In the genomic region with DNA sequence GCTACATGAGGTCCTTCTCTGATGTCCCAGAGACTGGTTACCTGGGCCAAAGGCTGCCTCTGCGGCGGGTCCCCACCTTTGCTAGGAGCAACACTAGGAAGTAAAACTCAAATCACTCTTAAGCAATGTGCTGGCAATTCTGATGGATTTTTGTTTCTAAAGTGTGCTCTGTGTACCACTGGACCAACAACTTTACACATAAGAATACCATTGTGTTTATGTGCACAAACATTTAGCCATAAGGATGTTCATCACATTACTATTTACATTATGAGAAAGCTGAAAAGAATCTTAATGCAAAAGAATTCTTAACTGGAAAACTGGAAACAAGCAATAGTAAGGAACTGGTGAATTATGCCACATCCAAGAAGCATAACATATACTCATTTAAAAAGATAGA, we compare ENCODE assay signal across 36 cellular contexts.
"Had no signal": no experiment of that assay in that cellular context is flagged by ENCODE, and none has a peak within 500 bp of the region (broad histone marks: within the 10 kb centered on the region; RNA-seq: fewer than 3 reads in every experiment).

No MANE protein-coding gene starts in this region.

- H3K36me3 ChIP-seq: gastrocnemius medialis, neural progenitor cell, sigmoid colon, tibial nerve had no signal

- ATAC-seq: gastrocnemius medialis; psoas muscle; stimulated activated memory B cell treated with anti-CD40 and anti-IgM and Interleukin-4, amounts not matched to agents 10 μg/mL and 1 μg/mL and 100 μg/mL, for 72 hours had no signal

- DNase-seq: activated CD4-positive, alpha-beta memory T cell treated with anti-CD3 and anti-CD28 coated beads for 36 hours; activated CD4-positive, alpha-beta T cell treated with anti-CD3 and anti-CD28 coated beads, Interleukin-2, amount 10 ng/mL, durations not matched to agents 24 days and 14 days; activated CD4-positive, CD25-positive, alpha-beta regulatory T cell treated with anti-CD3 and anti-CD28 coated beads, Interleukin-2, amount 50 U/mL, for 72 hours; activated CD8-positive, alpha-beta memory T cell treated with anti-CD3 and anti-CD28 coated beads, Interleukin-2, amount 50 U/mL, for 4 hours; activated effector memory CD4-positive, alpha-beta T cell treated with anti-CD3 and anti-CD28 coated beads, Interleukin-2, amount 50 U/mL, for 16 hours; activated naive CD4-positive, alpha-beta T cell treated with anti-CD3 and anti-CD28 coated beads for 36 hours; activated naive CD8-positive, alpha-beta T cell treated with anti-CD3 and anti-CD28 coated beads, Interleukin-2, amount 10 ng/mL, durations not matched to agents 7 days and 5 days; activated T-cell treated with anti-CD3 and anti-CD28 coated beads, Interleukin-2, amount 50 U/mL, for 1 hour; amygdala; dermis blood vessel endothelial cell; effector CD4-positive, alpha-beta T cell; gastrocnemius medialis; head of caudate nucleus; hypothalamus; immature natural killer cell; kidney; naive B cell; occipital lobe; psoas muscle; sigmoid colon; stimulated activated CD4-positive, alpha-beta T cell treated with anti-CD3 and anti-CD28 coated beads, Interleukin-1b, Interleukin-23, amount 100 ng/mL, for 48 hours; stimulated activated CD4-positive, alpha-beta T cell treated with anti-CD3 and anti-CD28 coated beads, Interleukin-4, amount 100 ng/mL, for 4 hours; stimulated activated CD8-positive, alpha-beta memory T cell treated with anti-CD3 and anti-CD28 coated beads, Interleukin-4, amount 100 ng/mL, for 48 hours; SW 1271; T1000; WERI-Rb-1 had no signal

- H3K27ac Mint-ChIP-seq: activated CD4-positive, alpha-beta memory T cell treated with anti-CD3 and anti-CD28 coated beads for 36 hours; activated CD4-positive, alpha-beta T cell treated with anti-CD3 and anti-CD28 coated beads, Interleukin-2, amount 10 ng/mL, durations not matched to agents 24 days and 14 days; activated naive CD4-positive, alpha-beta T cell treated with anti-CD3 and anti-CD28 coated beads for 36 hours; activated naive CD8-positive, alpha-beta T cell treated with anti-CD3 and anti-CD28 coated beads, Interleukin-2, amount 10 ng/mL, durations not matched to agents 7 days and 5 days; activated T-helper 1 cell treated with anti-CD3 and anti-CD28 coated beads, Interleukin-12 subunit alpha, Interleukin-12 subunit beta, Interleukin-2, Interleukin-4 antibody, amounts not matched to agents 30 ng/mL and 10 ng/mL and 1 ng/mL, durations not matched to agents 14 hours and 24 hours and 36 hours; neural progenitor cell; stimulated activated memory B cell treated with anti-CD40 and anti-IgM and Interleukin-4, amounts not matched to agents 10 μg/mL and 1 μg/mL and 100 μg/mL, for 72 hours; T-helper 1 cell treated with Interleukin-12 subunit alpha and Interleukin-12 subunit beta and Interleukin-4 antibody, amounts not matched to agents 30 μg/mL and 1 μg/mL, for 36 hours had no signal

- H3K27me3 ChIP-seq: esophagus muscularis mucosa, gastrocnemius medialis, neural progenitor cell, sigmoid colon, suprapubic skin, tibial nerve had no signal

- H3K4me3 ChIP-seq: esophagus muscularis mucosa, gastrocnemius medialis, neural progenitor cell, psoas muscle, sigmoid colon, smooth muscle cell, suprapubic skin, tibial nerve had no signal

- H3K9me3 Mint-ChIP-seq: activated CD4-positive, alpha-beta memory T cell treated with anti-CD3 and anti-CD28 coated beads for 36 hours; activated CD4-positive, alpha-beta T cell treated with anti-CD3 and anti-CD28 coated beads, Interleukin-2, amount 10 ng/mL, durations not matched to agents 24 days and 14 days; activated naive CD4-positive, alpha-beta T cell treated with anti-CD3 and anti-CD28 coated beads for 36 hours; activated naive CD8-positive, alpha-beta T cell treated with anti-CD3 and anti-CD28 coated beads, Interleukin-2, amount 10 ng/mL, durations not matched to agents 7 days and 5 days; activated T-helper 1 cell treated with anti-CD3 and anti-CD28 coated beads, Interleukin-12 subunit alpha, Interleukin-12 subunit beta, Interleukin-2, Interleukin-4 antibody, amounts not matched to agents 30 ng/mL and 10 ng/mL and 1 ng/mL, durations not matched to agents 14 hours and 24 hours and 36 hours; immature natural killer cell; mesothelial cell of epicardium; naive B cell; neural progenitor cell; stimulated activated memory B cell treated with anti-CD40 and anti-IgM and Interleukin-4, amounts not matched to agents 10 μg/mL and 1 μg/mL and 100 μg/mL, for 72 hours; T-helper 1 cell treated with Interleukin-12 subunit alpha and Interleukin-12 subunit beta and Interleukin-4 antibody, amounts not matched to agents 30 μg/mL and 1 μg/mL, for 36 hours had no signal

- H3K4me3 Mint-ChIP-seq: activated CD4-positive, alpha-beta memory T cell treated with anti-CD3 and anti-CD28 coated beads for 36 hours; activated CD4-positive, alpha-beta T cell treated with anti-CD3 and anti-CD28 coated beads, Interleukin-2, amount 10 ng/mL, durations not matched to agents 24 days and 14 days; activated naive CD4-positive, alpha-beta T cell treated with anti-CD3 and anti-CD28 coated beads for 36 hours; activated naive CD8-positive, alpha-beta T cell treated with anti-CD3 and anti-CD28 coated beads, Interleukin-2, amount 10 ng/mL, durations not matched to agents 7 days and 5 days; activated T-helper 1 cell treated with anti-CD3 and anti-CD28 coated beads, Interleukin-12 subunit alpha, Interleukin-12 subunit beta, Interleukin-2, Interleukin-4 antibody, amounts not matched to agents 30 ng/mL and 10 ng/mL and 1 ng/mL, durations not matched to agents 14 hours and 24 hours and 36 hours; immature natural killer cell; mesothelial cell of epicardium; naive B cell; neural progenitor cell; stimulated activated memory B cell treated with anti-CD40 and anti-IgM and Interleukin-4, amounts not matched to agents 10 μg/mL and 1 μg/mL and 100 μg/mL, for 72 hours; T-helper 1 cell treated with Interleukin-12 subunit alpha and Interleukin-12 subunit beta and Interleukin-4 antibody, amounts not matched to agents 30 μg/mL and 1 μg/mL, for 36 hours had no signal

- H3K27me3 Mint-ChIP-seq: activated CD4-positive, alpha-beta memory T cell treated with anti-CD3 and anti-CD28 coated beads for 36 hours; activated CD4-positive, alpha-beta T cell treated with anti-CD3 and anti-CD28 coated beads, Interleukin-2, amount 10 ng/mL, durations not matched to agents 24 days and 14 days; activated naive CD8-positive, alpha-beta T cell treated with anti-CD3 and anti-CD28 coated beads, Interleukin-2, amount 10 ng/mL, durations not matched to agents 7 days and 5 days; naive B cell; stimulated activated memory B cell treated with anti-CD40 and anti-IgM and Interleukin-4, amounts not matched to agents 10 μg/mL and 1 μg/mL and 100 μg/mL, for 72 hours had no signal

- H3K36me3 Mint-ChIP-seq: naive B cell; stimulated activated memory B cell treated with anti-CD40 and anti-IgM and Interleukin-4, amounts not matched to agents 10 μg/mL and 1 μg/mL and 100 μg/mL, for 72 hours had no signal

- FAIRE-seq: colon, kidney had no signal
